Comparison of ENCODE assay signal across 15 cellular contexts in the genomic region with DNA sequence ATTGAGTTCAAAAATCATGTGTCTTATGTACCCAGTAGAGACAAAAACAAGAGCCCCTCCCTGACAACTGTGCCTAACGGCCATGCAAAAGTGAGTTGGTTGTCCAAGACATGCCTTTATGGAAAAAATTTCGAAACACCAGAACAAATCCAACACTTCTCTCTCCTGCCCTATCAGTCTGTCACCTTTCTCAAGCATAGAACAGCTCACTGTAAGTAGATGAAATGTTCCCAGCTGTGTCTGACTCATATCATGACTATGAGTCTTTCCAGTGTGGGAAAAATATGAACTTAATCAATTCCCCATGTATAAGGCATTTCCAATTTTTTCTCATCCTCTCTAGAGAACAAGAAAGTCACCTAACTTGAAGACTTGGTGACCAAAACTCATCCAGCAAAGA.
DNase-seq lines count a peak whose midpoint lies in the region; ATAC-seq and TF ChIP-seq lines count a peak whose summit lies in the region.
"Had no signal": no experiment of that assay in that cellular context is flagged by ENCODE, and none has a peak within 500 bp of the region (broad histone marks: within the 10 kb centered on the region; RNA-seq: fewer than 3 reads in every experiment).

No MANE protein-coding gene starts in this region.

- H3K27me3 Mint-ChIP-seq in chondrocyte (ENCODE audit: low read depth) = no peaks in the 10 kb centered on the region

- ATAC-seq in Right ventricle myocardium inferior (peak; percentile 86), GM19452 (IDR thresholded peaks at IDR 0.05; ENCODE audit: unreplicated experiment) (no peak), GM21528 (IDR thresholded peaks at IDR 0.05; ENCODE audit: low FRiP score, unreplicated experiment) (no peak)
- ATAC-seq in activated naive CD4-positive, alpha-beta T cell treated with anti-CD3 and anti-CD28 coated beads, Interleukin-2, amount 50 U/mL, for 72 hours = no peak
- ATAC-seq: stimulated activated naive CD8-positive, alpha-beta T cell treated with anti-CD3 and anti-CD28 coated beads, Interleukin-15, Interleukin-2, amounts not matched to agents 100 U/mL and 50 U/mL, for 24 hours had no signal

- H3K36me3 ChIP-seq in kidney epithelial cell (ENCODE audit: control insufficient read depth, insufficient read depth, low read length) = no peaks in the 10 kb centered on the region

- peaks cover 80% of the 10 kb centered on the region for H3K4me1 Mint-ChIP-seq in chondrocyte (ENCODE audit: low read depth)
- H3K4me1 Mint-ChIP-seq: nephron progenitor cell had no signal

- peaks cover 16% of the 10 kb centered on the region for H3K9me3 Mint-ChIP-seq in chondrocyte (ENCODE audit: low read depth)
- peaks cover 0 to 4% of the 10 kb centered on the region in 2 donors for H3K9me3 Mint-ChIP-seq in activated naive CD4-positive, alpha-beta T cell treated with anti-CD3 and anti-CD28 coated beads, Interleukin-2, amount 50 U/mL, for 72 hours
- H3K9me3 Mint-ChIP-seq: activated naive CD4-positive, alpha-beta T cell treated with anti-CD3 and anti-CD28 coated beads for 36 hours; nephron progenitor cell; T-helper 1 cell treated with Interleukin-12 subunit alpha and Interleukin-12 subunit beta and Interleukin-4 antibody, amounts not matched to agents 30 μg/mL and 1 μg/mL, for 36 hours had no signal

- peak overlapping the region; percentile 1 for H3K4me3 Mint-ChIP-seq in chondrocyte (ENCODE audit: unreplicated experiment)
- H3K4me3 Mint-ChIP-seq: activated naive CD4-positive, alpha-beta T cell treated with anti-CD3 and anti-CD28 coated beads for 36 hours; nephron progenitor cell; T-helper 1 cell treated with Interleukin-12 subunit alpha and Interleukin-12 subunit beta and Interleukin-4 antibody, amounts not matched to agents 30 μg/mL and 1 μg/mL, for 36 hours had no signal

- DNase-seq in Right ventricle myocardium inferior (ENCODE audit: missing footprints) = no peak
- DNase-seq in cardiac septum (ENCODE audit: low spot score) = no peak
- DNase-seq in chondrocyte (ENCODE audit: low spot score) = no peak
- DNase-seq in kidney epithelial cell (ENCODE audit: low read depth) = peak; percentile 73
- no peak for DNase-seq in activated naive CD4-positive, alpha-beta T cell treated with anti-CD3 and anti-CD28 coated beads, Interleukin-2, amount 50 U/mL, for 72 hours (ENCODE audit: low spot score in 2 of 2)
- no peak for DNase-seq in NCI-H524 (lab: John Stamatoyannopoulos, UW)
- DNase-seq: activated CD4-positive, alpha-beta T cell treated with anti-CD3 and anti-CD28 coated beads, Interleukin-2, amount 50 U/mL, for 48 hours; activated naive CD4-positive, alpha-beta T cell treated with anti-CD3 and anti-CD28 coated beads for 36 hours; effector CD8-positive, alpha-beta T cell; NCI-H146; nephron progenitor cell; stimulated activated naive CD8-positive, alpha-beta T cell treated with anti-CD3 and anti-CD28 coated beads, Interleukin-15, Interleukin-2, amounts not matched to agents 100 U/mL and 50 U/mL, for 24 hours had no signal

- intact Hi-C loops in Right ventricle myocardium inferior (cut with DNase I) = no loop called here
- intact Hi-C loops in cardiac septum (cut with DNase I) = no loop called here

- peaks cover 6% of the 10 kb centered on the region for H3K36me3 Mint-ChIP-seq in chondrocyte (ENCODE audit: low read depth)
- H3K36me3 Mint-ChIP-seq in activated naive CD4-positive, alpha-beta T cell treated with anti-CD3 and anti-CD28 coated beads, Interleukin-2, amount 50 U/mL, for 72 hours = no peaks in the 10 kb centered on the region

- TF ChIP-seq CTCF in chondrocyte (IDR thresholded peaks at IDR 0.05) (no peak), kidney epithelial cell (IDR thresholded peaks at IDR 0.05; ENCODE audit: insufficient read depth, low read length, poor library complexity, severe bottlenecking) (no peak)

- H3K27me3 ChIP-seq in kidney epithelial cell (ENCODE audit: control insufficient read depth, insufficient read depth, low read length) = no peaks in the 10 kb centered on the region

- H3K27ac Mint-ChIP-seq in chondrocyte (ENCODE audit: unreplicated experiment) = peak overlapping the region; percentile 94
- no peak overlapping the region for H3K27ac Mint-ChIP-seq in activated naive CD4-positive, alpha-beta T cell treated with anti-CD3 and anti-CD28 coated beads, Interleukin-2, amount 50 U/mL, for 72 hours
- H3K27ac Mint-ChIP-seq: activated naive CD4-positive, alpha-beta T cell treated with anti-CD3 and anti-CD28 coated beads for 36 hours; nephron progenitor cell; T-helper 1 cell treated with Interleukin-12 subunit alpha and Interleukin-12 subunit beta and Interleukin-4 antibody, amounts not matched to agents 30 μg/mL and 1 μg/mL, for 36 hours had no signal

- H3K4me3 ChIP-seq in kidney epithelial cell (ENCODE audit: low read depth, low read length) = no peak overlapping the region
